6 cellular contexts compared by ENCODE assay signal in genomic region chr4:40972722-40973121, GRCh38.
"Had no signal": no experiment of that assay in that cellular context is flagged by ENCODE, and none has a peak within 500 bp of the region (broad histone marks: within the 10 kb centered on the region; RNA-seq: fewer than 3 reads in every experiment).

No MANE protein-coding gene starts in this region.

- ATAC-seq: HepG2, K562 had no signal

- H3K4me3 ChIP-seq: K562 had no signal

- H3K27ac ChIP-seq: HL-60, KMS-11 had no signal

- H3K4me2 ChIP-seq: KMS-11 had no signal

- H3K9ac ChIP-seq: KMS-11 had no signal

- DNase-seq: KBM-7, KG1 had no signal
